Comparison of ENCODE assay signal across 9 cellular contexts in the genomic region with DNA sequence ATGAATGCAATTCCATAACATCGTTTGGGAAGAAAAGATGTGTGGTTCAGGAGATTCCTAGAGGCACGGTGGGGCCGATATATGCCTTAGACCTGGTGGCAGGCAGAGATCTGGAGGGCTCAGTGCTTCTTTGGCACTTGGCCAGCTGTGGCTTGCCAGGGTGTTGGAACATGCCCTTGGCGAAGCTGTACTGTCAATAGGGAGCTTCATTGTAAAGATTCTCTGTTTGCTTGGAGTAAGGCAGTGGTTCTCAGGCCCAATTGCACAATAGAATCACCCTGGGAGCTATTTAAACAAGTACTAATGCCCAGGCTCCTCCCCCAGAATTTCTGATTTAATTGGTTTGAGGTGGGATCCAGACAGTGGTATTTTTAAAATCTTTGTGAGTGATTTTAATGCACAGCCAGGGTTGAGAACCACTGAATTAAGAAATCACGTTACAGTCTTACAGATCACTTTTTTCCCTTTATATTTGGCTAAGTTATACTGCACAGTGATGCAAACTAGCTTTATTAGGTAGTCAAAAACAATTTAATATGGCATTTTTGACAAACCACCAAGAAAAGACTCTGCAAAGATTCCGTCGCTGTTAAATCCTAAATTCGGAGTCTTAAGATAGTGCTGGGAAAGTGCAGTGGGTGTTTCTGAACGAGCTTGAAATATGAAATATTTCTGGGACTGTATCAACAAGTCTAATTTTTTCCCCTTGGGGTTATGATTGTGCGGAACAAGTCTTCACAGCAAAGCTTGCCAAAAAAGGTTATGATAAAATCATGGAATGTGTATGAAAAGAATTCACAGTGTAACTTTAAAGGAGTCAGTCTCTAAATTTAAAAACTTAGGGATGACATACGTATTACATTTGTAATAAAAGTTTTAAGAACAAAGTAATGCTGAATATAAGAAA.
A peak's percentile ranks its signal among the peaks of the same experiment; 100 is the strongest.
DNase-seq lines count a peak whose midpoint lies in the region; ATAC-seq and TF ChIP-seq lines count a peak whose summit lies in the region.
"Had no signal": no experiment of that assay in that cellular context is flagged by ENCODE, and none has a peak within 500 bp of the region (broad histone marks: within the 10 kb centered on the region; RNA-seq: fewer than 3 reads in every experiment).

No MANE protein-coding gene starts in this region.

- POLR2A ChIA-PET in HEK293T (lab: Yijun Ruan, JAX), result interaction anchor here (1.0 kb wide), 1 partner anchor 11 kb away, joined by 3 read pairs; no protein-coding TSS in a partner anchor

- H3K4me3 ChIP-seq in lung, result no peak overlapping the region

- DNase-seq in SHP77 (lab: John Stamatoyannopoulos, UW) (peak; percentile 44 to 71), SHP77 treated with DMSO at 0.1 percent for 48 hours (lab: John Stamatoyannopoulos, UW) (no peak), chondrocyte (ENCODE audit: low spot score) (no peak), lung (ENCODE audit: low spot score) (no peak), activated gamma-delta T cell (lab: John Stamatoyannopoulos, UW) (no peak), HEK293T (ENCODE audit: extremely low spot score) (no peak), UCSD-AML1 (lab: John Stamatoyannopoulos, UW; ENCODE audit: unreplicated experiment) (no peak)

- ATAC-seq in lung (ENCODE audit: insufficient read depth, low FRiP score), result peak; percentile 36
- no peak for ATAC-seq in stimulated activated memory B cell treated with anti-CD40 and anti-IgM and Interleukin-4, amounts not matched to agents 10 μg/mL and 1 μg/mL and 100 μg/mL, for 72 hours

- no peaks in the 10 kb centered on the region for H3K27me3 Mint-ChIP-seq in chondrocyte (ENCODE audit: low read depth)
- no peaks in the 10 kb centered on the region for H3K27me3 Mint-ChIP-seq in stimulated activated memory B cell treated with anti-CD40 and anti-IgM and Interleukin-4, amounts not matched to agents 10 μg/mL and 1 μg/mL and 100 μg/mL, for 72 hours
- H3K27me3 Mint-ChIP-seq: B cell had no signal

- WGBS in lung, 2 donors, result 67 to 77% methylated on average over 11 of the region's 11 CpGs

- no peak for TF ChIP-seq CTCF in chondrocyte (IDR thresholded peaks at IDR 0.05)
- TF ChIP-seq CTCF in lung (IDR thresholded peaks at IDR 0.05; ENCODE audit: control extremely low read depth, extremely low read depth), result no peak

- CTCF ChIA-PET in HEK293T (lab: Yijun Ruan, JAX), result no interaction called here

- no peaks in the 10 kb centered on the region for H3K9me3 Mint-ChIP-seq in chondrocyte (ENCODE audit: low read depth)
- no peaks in the 10 kb centered on the region for H3K9me3 Mint-ChIP-seq in stimulated activated memory B cell treated with anti-CD40 and anti-IgM and Interleukin-4, amounts not matched to agents 10 μg/mL and 1 μg/mL and 100 μg/mL, for 72 hours

- peak overlapping the region; percentile 88 for H3K27ac Mint-ChIP-seq in chondrocyte (ENCODE audit: unreplicated experiment)
- H3K27ac Mint-ChIP-seq in stimulated activated memory B cell treated with anti-CD40 and anti-IgM and Interleukin-4, amounts not matched to agents 10 μg/mL and 1 μg/mL and 100 μg/mL, for 72 hours, result no peak overlapping the region
- H3K27ac Mint-ChIP-seq: B cell had no signal

- no peaks in the 10 kb centered on the region for H3K36me3 Mint-ChIP-seq in chondrocyte (ENCODE audit: low read depth)
- no peaks in the 10 kb centered on the region for H3K36me3 Mint-ChIP-seq in stimulated activated memory B cell treated with anti-CD40 and anti-IgM and Interleukin-4, amounts not matched to agents 10 μg/mL and 1 μg/mL and 100 μg/mL, for 72 hours

- no peaks in the 10 kb centered on the region for H3K36me3 ChIP-seq in lung (ENCODE audit: control insufficient read depth in 2 of 2, insufficient read depth in 2 of 2, low read length in 2 of 2)

- H3K9me3 ChIP-seq in lung (ENCODE audit: control insufficient read depth in 2 of 2, insufficient read depth in 1 of 2, low read length in 1 of 2), result no peaks in the 10 kb centered on the region

- no peaks in the 10 kb centered on the region for H3K27me3 ChIP-seq in lung (ENCODE audit: control insufficient read depth, insufficient read depth)

- H3K4me3 Mint-ChIP-seq in chondrocyte (ENCODE audit: unreplicated experiment), result peak overlapping the region; percentile 31
- H3K4me3 Mint-ChIP-seq in stimulated activated memory B cell treated with anti-CD40 and anti-IgM and Interleukin-4, amounts not matched to agents 10 μg/mL and 1 μg/mL and 100 μg/mL, for 72 hours, result no peak overlapping the region
- H3K4me3 Mint-ChIP-seq: B cell had no signal

- peaks cover 90% of the 10 kb centered on the region for H3K4me1 Mint-ChIP-seq in chondrocyte (ENCODE audit: low read depth)
- H3K4me1 Mint-ChIP-seq in stimulated activated memory B cell treated with anti-CD40 and anti-IgM and Interleukin-4, amounts not matched to agents 10 μg/mL and 1 μg/mL and 100 μg/mL, for 72 hours, result no peaks in the 10 kb centered on the region
- H3K4me1 Mint-ChIP-seq: B cell had no signal

- peaks cover 7 to 26% of the 10 kb centered on the region in 2 donors for H3K4me1 ChIP-seq in lung (ENCODE audit: control insufficient read depth in 2 of 2, insufficient read depth in 2 of 2, low read length in 2 of 2)

- peak overlapping the region; percentile 26 to 35 for H3K27ac ChIP-seq in lung (ENCODE audit: low read depth in 1 of 2, low read length in 1 of 2)

TF ChIP-seq in HEK293T, 16 proteins besides CTCF, POLR2A, EP300 and RAD21:
- no peak for TF ChIP-seq FOXM1 (IDR thresholded peaks at IDR 0.05; ENCODE audit: borderline replicate concordance)
- TF ChIP-seq FOXA1 (IDR thresholded peaks at IDR 0.05), result no peak
- no peak for TF ChIP-seq HDGF (IDR thresholded peaks at IDR 0.05; ENCODE audit: borderline replicate concordance)
- no peak for TF ChIP-seq SUZ12 (IDR thresholded peaks at IDR 0.05)
- TF ChIP-seq L3MBTL2 (conservative IDR thresholded peaks at IDR 0.05), result no peak
- TF ChIP-seq ARNT (IDR thresholded peaks at IDR 0.05), result no peak
- no peak for TF ChIP-seq ZNF384 (IDR thresholded peaks at IDR 0.05)
- no peak for TF ChIP-seq SP1 (IDR thresholded peaks at IDR 0.05)
- TF ChIP-seq NFRKB (IDR thresholded peaks at IDR 0.05), result no peak
- no peak for TF ChIP-seq BHLHE40 (IDR thresholded peaks at IDR 0.05; ENCODE audit: borderline replicate concordance)
- TF ChIP-seq TARDBP (IDR thresholded peaks at IDR 0.05), result no peak
- TF ChIP-seq FOXK2 (IDR thresholded peaks at IDR 0.05), result no peak
- TF ChIP-seq CTBP1 (IDR thresholded peaks at IDR 0.05; ENCODE audit: borderline replicate concordance), result no peak

Comparison
In these comparisons a context has a peak if more than half of its experiments do, and no peak if none do; other contexts are left out.
1. DNase-seq: peak in SHP77 (2 of 2); none in SHP77 treated with DMSO at 0.1 percent for 48 hours (single experiment), chondrocyte (single experiment), lung (single experiment), activated gamma-delta T cell (single experiment), HEK293T (single experiment) and UCSD-AML1 (single experiment).